In the genomic region with DNA sequence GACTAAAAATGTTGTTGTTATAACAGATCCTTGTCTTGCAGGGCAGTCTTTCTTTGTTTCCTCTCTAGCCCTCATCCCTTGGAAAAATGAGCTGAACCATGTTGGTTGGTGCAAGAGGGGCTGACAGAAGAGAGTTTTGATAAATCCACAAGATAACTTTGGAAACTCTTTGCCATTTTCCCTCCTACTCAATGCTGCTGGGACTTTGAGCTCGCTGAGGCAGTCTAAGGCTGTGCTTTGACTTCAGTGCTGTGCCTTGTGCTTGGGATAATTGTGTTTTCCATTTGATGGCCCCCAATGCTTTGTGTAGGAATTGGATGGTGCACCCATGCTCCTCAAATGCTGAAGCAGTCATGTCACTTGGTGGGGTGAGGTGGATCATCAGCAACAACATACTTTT, we compare ENCODE assay signal across 10 cellular contexts. TPM values are rescaled to one million over a fixed set of nuclear protein-coding genes. Genes with fewer than 3 reads are reported as not detected.
"Had no signal": no experiment of that assay in that cellular context is flagged by ENCODE, and none has a peak within 500 bp of the region (broad histone marks: within the 10 kb centered on the region; RNA-seq: fewer than 3 reads in every experiment).

No MANE protein-coding gene starts in this region.

- DNase-seq: GM23248, GOT3, H9, HCEC 1CT, HFFc6, KG1 had no signal

- H2AFZ ChIP-seq: GM23248 had no signal

- H3K27ac Mint-ChIP-seq: HFFc6, IgD-negative memory B cell had no signal

- H3K9me3 Mint-ChIP-seq: HFFc6 had no signal

- H3K9ac ChIP-seq: GM23248 had no signal

- H3K4me3 ChIP-seq: GM23248 had no signal

- H3K4me3 Mint-ChIP-seq: H9, HFFc6, IgD-negative memory B cell had no signal

- FAIRE-seq: H54, HepG2 had no signal

- H3K27ac ChIP-seq: GM23248, HL-60 had no signal

RNA-seq across cellular contexts. Expression of a gene that starts 31.7 kb away (rescaled TPM):
- total RNA-seq: GM23248, HepG2 had no signal
- polyA plus RNA-seq: GM23248, HepG2 had no signal
